10 cellular contexts compared by ENCODE assay signal in the genomic region with DNA sequence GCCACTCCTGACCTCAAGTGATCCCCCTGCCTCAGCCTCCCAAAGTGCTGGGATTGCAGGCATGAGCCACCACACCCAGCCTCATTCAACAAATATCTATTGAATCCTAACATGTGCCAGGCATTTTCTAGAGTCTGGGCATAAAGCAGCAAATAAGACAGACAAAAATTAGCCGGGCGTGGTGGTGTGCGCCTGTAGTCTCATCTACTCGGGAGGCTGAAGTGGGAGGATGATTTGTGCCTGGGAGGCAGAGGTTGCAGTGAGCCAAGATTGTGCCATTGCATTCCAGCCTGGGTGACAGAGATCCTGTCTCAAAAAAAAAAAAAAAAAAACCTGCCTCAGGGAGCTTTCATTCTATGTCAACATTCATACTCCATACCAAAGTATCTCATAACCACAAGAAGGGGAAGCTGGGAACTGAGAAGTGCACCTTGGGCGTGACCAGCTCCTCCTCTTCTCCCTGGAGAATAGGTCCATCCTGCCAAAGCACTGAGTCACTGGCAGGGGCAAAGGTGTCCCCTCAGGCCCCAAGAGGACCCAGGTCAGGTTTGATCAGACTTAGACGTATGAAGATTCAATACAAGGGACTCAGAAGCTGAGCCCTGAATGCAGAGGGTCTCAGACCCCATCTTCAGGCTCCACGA. TPM values are rescaled to one million over a fixed set of nuclear protein-coding genes. Genes with fewer than 3 reads are reported as not detected.
DNase-seq lines count a peak whose midpoint lies in the region; ATAC-seq and TF ChIP-seq lines count a peak whose summit lies in the region.
"Had no signal": no experiment of that assay in that cellular context is flagged by ENCODE, and none has a peak within 500 bp of the region (broad histone marks: within the 10 kb centered on the region; RNA-seq: fewer than 3 reads in every experiment).

No MANE protein-coding gene starts in this region.

- peak overlapping the region; percentile 43 for H3K27ac Mint-ChIP-seq in activated CD8-positive, alpha-beta T cell treated with anti-CD3 and anti-CD28 coated beads, Interleukin-2, amount 10 ng/mL, durations not matched to agents 7 days and 5 days
- no peak overlapping the region for H3K27ac Mint-ChIP-seq in activated CD8-positive, alpha-beta T cell treated with anti-CD3 and anti-CD28 coated beads for 36 hours
- peak overlapping the region; percentile 16 to 23 for H3K27ac Mint-ChIP-seq in stimulated activated naive CD8-positive, alpha-beta T cell treated with anti-CD3 and anti-CD28 coated beads, Interleukin-15, amount 100 ng/mL, for 72 hours

- H3K4me2 ChIP-seq in PC-9, result peak overlapping the region; percentile 78

- no peaks in the 10 kb centered on the region for H3K9me2 ChIP-seq in PC-9 (ENCODE audit: insufficient read depth)

- peaks cover 60% of the 10 kb centered on the region for H3K36me3 ChIP-seq in PC-9 (ENCODE audit: low read depth)

- no peaks in the 10 kb centered on the region for H3K9me3 Mint-ChIP-seq in activated CD8-positive, alpha-beta T cell treated with anti-CD3 and anti-CD28 coated beads, Interleukin-2, amount 10 ng/mL, durations not matched to agents 7 days and 5 days (ENCODE audit: insufficient read depth)
- no peaks in the 10 kb centered on the region for H3K9me3 Mint-ChIP-seq in activated CD8-positive, alpha-beta T cell treated with anti-CD3 and anti-CD28 coated beads for 36 hours
- H3K9me3 Mint-ChIP-seq in stimulated activated naive CD8-positive, alpha-beta T cell treated with anti-CD3 and anti-CD28 coated beads, Interleukin-15, amount 100 ng/mL, for 72 hours, result no peaks in the 10 kb centered on the region

- no peak for DNase-seq in activated CD8-positive, alpha-beta T cell treated with anti-CD3 and anti-CD28 coated beads, Interleukin-2, amount 10 ng/mL, durations not matched to agents 7 days and 5 days
- no peak for DNase-seq in activated CD8-positive, alpha-beta T cell treated with anti-CD3 and anti-CD28 coated beads for 36 hours
- peak; percentile 88 to 100 for DNase-seq in PC-9
- peak; percentile 92 for DNase-seq in epithelial cell of esophagus (ENCODE audit: low read depth)
- no peak for DNase-seq in stimulated activated naive CD8-positive, alpha-beta T cell treated with anti-CD3 and anti-CD28 coated beads, Interleukin-15, amount 100 ng/mL, for 72 hours
- no peak for DNase-seq in activated gamma-delta T cell treated with Interleukin-2 at 50 U/mL for 16 hours
- DNase-seq in HK-2 (ENCODE audit: unreplicated experiment), result no peak
- DNase-seq: NCI-H1694 treated with DMSO at 0.1 percent for 48 hours had no signal

- H3K36me3 Mint-ChIP-seq in activated CD8-positive, alpha-beta T cell treated with anti-CD3 and anti-CD28 coated beads, Interleukin-2, amount 10 ng/mL, durations not matched to agents 7 days and 5 days (ENCODE audit: low read depth), result peaks cover 43% of the 10 kb centered on the region
- peaks cover 27% of the 10 kb centered on the region for H3K36me3 Mint-ChIP-seq in activated CD8-positive, alpha-beta T cell treated with anti-CD3 and anti-CD28 coated beads for 36 hours (ENCODE audit: low read depth)

- H3K4me1 Mint-ChIP-seq in activated CD8-positive, alpha-beta T cell treated with anti-CD3 and anti-CD28 coated beads, Interleukin-2, amount 10 ng/mL, durations not matched to agents 7 days and 5 days (ENCODE audit: low read depth), result peaks cover 43% of the 10 kb centered on the region
- peaks cover 32% of the 10 kb centered on the region for H3K4me1 Mint-ChIP-seq in activated CD8-positive, alpha-beta T cell treated with anti-CD3 and anti-CD28 coated beads for 36 hours (ENCODE audit: low read depth)
- H3K4me1 Mint-ChIP-seq in stimulated activated naive CD8-positive, alpha-beta T cell treated with anti-CD3 and anti-CD28 coated beads, Interleukin-15, amount 100 ng/mL, for 72 hours, result peaks cover 53% of the 10 kb centered on the region

- H3K4me1 ChIP-seq in PC-9 (replicated peaks; ENCODE audit: insufficient read depth), result peaks cover 74% of the 10 kb centered on the region

- no peak overlapping the region for H2AFZ ChIP-seq in PC-9

- peak overlapping the region; percentile 98 for H3K27ac ChIP-seq in PC-9
- H3K27ac ChIP-seq: adrenal gland had no signal

- H4K20me1 ChIP-seq in PC-9 (ENCODE audit: insufficient read depth), result no peaks in the 10 kb centered on the region

- H3K9me3 ChIP-seq in PC-9 (ENCODE audit: insufficient read depth, low read depth), result peaks cover 13% of the 10 kb centered on the region
- H3K9me3 ChIP-seq: adrenal gland had no signal

- H3K27me3 ChIP-seq in PC-9 (ENCODE audit: insufficient read depth, low read depth), result no peaks in the 10 kb centered on the region
- H3K27me3 ChIP-seq: adrenal gland had no signal

- no peak overlapping the region for H3K4me3 Mint-ChIP-seq in activated CD8-positive, alpha-beta T cell treated with anti-CD3 and anti-CD28 coated beads, Interleukin-2, amount 10 ng/mL, durations not matched to agents 7 days and 5 days
- no peak overlapping the region for H3K4me3 Mint-ChIP-seq in activated CD8-positive, alpha-beta T cell treated with anti-CD3 and anti-CD28 coated beads for 36 hours
- H3K4me3 Mint-ChIP-seq in stimulated activated naive CD8-positive, alpha-beta T cell treated with anti-CD3 and anti-CD28 coated beads, Interleukin-15, amount 100 ng/mL, for 72 hours, result no peak overlapping the region

- peaks cover 80% of the 10 kb centered on the region for H3F3A ChIP-seq in PC-9 (ENCODE audit: insufficient read depth, low read depth)

- H3K79me2 ChIP-seq in PC-9 (ENCODE audit: low read depth), result peaks cover 37% of the 10 kb centered on the region

- intact Hi-C loops in activated CD8-positive, alpha-beta T cell treated with anti-CD3 and anti-CD28 coated beads for 36 hours (cut with micrococcal nuclease), result no loop called here
- intact Hi-C loops in PC-9 (cut with micrococcal nuclease; ENCODE audit: unreplicated experiment), result loop anchor here (1.0 to 2.0 kb wide), 3 partner anchors 10 to 54 kb away; a partner anchor contains a TSS

- POLR2A ChIA-PET in activated CD8-positive, alpha-beta T cell treated with anti-CD3 and anti-CD28 coated beads, Interleukin-2, amount 10 ng/mL, durations not matched to agents 7 days and 5 days (lab: Charles Lee), result interaction anchor here (1.1 to 2.9 kb wide), 2 partner anchors 46 to 50 kb away, joined by 3 to 18 read pairs; a partner anchor contains a TSS
- POLR2A ChIA-PET in activated CD8-positive, alpha-beta T cell treated with anti-CD3 and anti-CD28 coated beads for 36 hours (lab: Charles Lee), result interaction anchor here (1.1 to 1.6 kb wide), 3 partner anchors 33 to 58 kb away, joined by 3 to 5 read pairs (median 5); a partner anchor contains a TSS
- POLR2A ChIA-PET in PC-9 (lab: Charles Lee; ENCODE audit: unreplicated experiment), result interaction anchor here (0.6 to 1.1 kb wide), 9 partner anchors 9 to 577 kb away, joined by 3 to 20 read pairs (median 10); a partner anchor contains a TSS

- no TSS peak for BruUV-seq in PC-9 (replicated peaks; lab: Mats Ljungman, UMichigan)

- no peak for TF ChIP-seq CTCF in activated CD8-positive, alpha-beta T cell treated with anti-CD3 and anti-CD28 coated beads for 36 hours (IDR thresholded peaks at IDR 0.05)
- TF ChIP-seq CTCF in PC-9 (conservative IDR thresholded peaks at IDR 0.05), result no peak
- TF ChIP-seq CTCF in epithelial cell of esophagus (IDR thresholded peaks at IDR 0.05; ENCODE audit: insufficient read depth, low read depth, low read length, missing control alignments), result no peak

- CTCF ChIA-PET in activated CD8-positive, alpha-beta T cell treated with anti-CD3 and anti-CD28 coated beads, Interleukin-2, amount 10 ng/mL, durations not matched to agents 7 days and 5 days (lab: Charles Lee), result interaction anchor here (1.2 to 28.2 kb wide), 11 partner anchors 9 to 613 kb away, joined by 3 to 1090 read pairs (median 10); a partner anchor contains a TSS
- CTCF ChIA-PET in activated CD8-positive, alpha-beta T cell treated with anti-CD3 and anti-CD28 coated beads for 36 hours (lab: Charles Lee), result interaction anchor here (0.9 to 26.9 kb wide), 9 partner anchors 8 to 358 kb away, joined by 3 to 1122 read pairs (median 10); a partner anchor contains a TSS
- CTCF ChIA-PET in PC-9 (lab: Charles Lee), result interaction anchor here (0.7 to 3.8 kb wide), 9 partner anchors 8 to 71 kb away, joined by 3 to 27 read pairs (median 4); a partner anchor contains a TSS

- no peak for ATAC-seq in activated CD8-positive, alpha-beta T cell treated with anti-CD3 and anti-CD28 coated beads, Interleukin-2, amount 10 ng/mL, durations not matched to agents 7 days and 5 days
- ATAC-seq in activated CD8-positive, alpha-beta T cell treated with anti-CD3 and anti-CD28 coated beads for 36 hours, result no peak
- ATAC-seq in stimulated activated naive CD8-positive, alpha-beta T cell treated with anti-CD3 and anti-CD28 coated beads, Interleukin-15, amount 100 ng/mL, for 72 hours, result no peak
- ATAC-seq in GM21786 (IDR thresholded peaks at IDR 0.05; ENCODE audit: unreplicated experiment), result no peak

- no peaks in the 10 kb centered on the region for H3K27me3 Mint-ChIP-seq in activated CD8-positive, alpha-beta T cell treated with anti-CD3 and anti-CD28 coated beads, Interleukin-2, amount 10 ng/mL, durations not matched to agents 7 days and 5 days (ENCODE audit: low read depth)
- H3K27me3 Mint-ChIP-seq in activated CD8-positive, alpha-beta T cell treated with anti-CD3 and anti-CD28 coated beads for 36 hours, result no peaks in the 10 kb centered on the region
- H3K27me3 Mint-ChIP-seq in stimulated activated naive CD8-positive, alpha-beta T cell treated with anti-CD3 and anti-CD28 coated beads, Interleukin-15, amount 100 ng/mL, for 72 hours, result no peaks in the 10 kb centered on the region

- peak overlapping the region; percentile 47; the same call in 1 of the 2 replicates for H3K4me3 ChIP-seq in PC-9
- no peak overlapping the region for H3K4me3 ChIP-seq in epithelial cell of esophagus (ENCODE audit: low read length)
- H3K4me3 ChIP-seq: adrenal gland had no signal

RNA-seq across cellular contexts. Expression of a gene that starts 36.8 kb away (rescaled TPM):
- total RNA-seq in activated CD8-positive, alpha-beta T cell treated with anti-CD3 and anti-CD28 coated beads, Interleukin-2, amount 10 ng/mL, durations not matched to agents 7 days and 5 days, result 10 to 100 TPM; 64.7 to 66.0 TPM
- 10 to 100 TPM; 63.8 to 64.6 TPM for total RNA-seq in activated CD8-positive, alpha-beta T cell treated with anti-CD3 and anti-CD28 coated beads for 36 hours
- total RNA-seq in PC-9 (2021), result 37.3 and 40.9 TPM in 2 replicates

RNA-seq across cellular contexts. Expression of a gene that starts 46.2 kb away (rescaled TPM):
- total RNA-seq in activated CD8-positive, alpha-beta T cell treated with anti-CD3 and anti-CD28 coated beads, Interleukin-2, amount 10 ng/mL, durations not matched to agents 7 days and 5 days, result 10 to 100 TPM; 26.2 to 28.4 TPM
- total RNA-seq in activated CD8-positive, alpha-beta T cell treated with anti-CD3 and anti-CD28 coated beads for 36 hours, result 10 to 100 TPM; 26.6 to 28.9 TPM
- total RNA-seq in PC-9 (2021), result 51.6 and 52.4 TPM in 2 replicates

Comparison
In these comparisons a context has a peak if more than half of its experiments do, and no peak if none do; other contexts are left out.
1. DNase-seq: peak in PC-9 (2 of 2) and epithelial cell of esophagus (single experiment); none in activated CD8-positive, alpha-beta T cell treated with anti-CD3 and anti-CD28 coated beads, Interleukin-2, amount 10 ng/mL, durations not matched to agents 7 days and 5 days (single experiment), activated CD8-positive, alpha-beta T cell treated with anti-CD3 and anti-CD28 coated beads for 36 hours (single experiment), stimulated activated naive CD8-positive, alpha-beta T cell treated with anti-CD3 and anti-CD28 coated beads, Interleukin-15, amount 100 ng/mL, for 72 hours (0 of 2), activated gamma-delta T cell treated with Interleukin-2 at 50 U/mL for 16 hours (single experiment) and HK-2 (single experiment).